In genomic region chr11:117094776-117095175, GRCh38 we compare ENCODE assay signal across 10 cellular contexts.
A peak's percentile ranks its signal among the peaks of the same experiment; 100 is the strongest.
DNase-seq lines count a peak whose midpoint lies in the region; ATAC-seq and TF ChIP-seq lines count a peak whose summit lies in the region.
"Had no signal": no experiment of that assay in that cellular context is flagged by ENCODE, and none has a peak within 500 bp of the region (broad histone marks: within the 10 kb centered on the region; RNA-seq: fewer than 3 reads in every experiment).

No MANE protein-coding gene starts in this region.

- DNase-seq in EL (peak; percentile 16), RWPE2 (ENCODE audit: low spot score) (no peak), fibroblast of mammary gland (ENCODE audit: low read depth) (peak; percentile 44), COR-L47 (lab: John Stamatoyannopoulos, UW) (no peak)
- DNase-seq in effector CD8-positive, alpha-beta T cell (lab: John Stamatoyannopoulos, UW): no peak
- DNase-seq: stimulated activated naive B cell treated with anti-CD40 and anti-IgM and Interleukin-4, amounts not matched to agents 10 μg/mL and 1 μg/mL and 100 μg/mL, for 72 hours had no signal

- H3K27me3 ChIP-seq in RWPE2 (ENCODE audit: insufficient read depth, poor library complexity, severe bottlenecking) (no peaks in the 10 kb centered on the region), neutrophil (no peaks in the 10 kb centered on the region)

- no peak for TF ChIP-seq CTCF in RWPE2 (IDR thresholded peaks at IDR 0.05; ENCODE audit: poor library complexity, severe bottlenecking)
- TF ChIP-seq CTCF in fibroblast of mammary gland (conservative IDR thresholded peaks at IDR 0.05; ENCODE audit: control insufficient read depth, insufficient read depth, low read depth, low read length): no peak
- no peak for TF ChIP-seq CTCF in neutrophil (IDR thresholded peaks at IDR 0.05)

- H3K4me3 ChIP-seq in RWPE2 (ENCODE audit: severe bottlenecking): no peak overlapping the region
- no peak overlapping the region for H3K4me3 ChIP-seq in fibroblast of mammary gland (ENCODE audit: control insufficient read depth, low read depth, low read length)
- H3K4me3 ChIP-seq in neutrophil (ENCODE audit: low read depth in 1 of 2, low read length in 1 of 2): no peak overlapping the region
- H3K4me3 ChIP-seq: mucosa of descending colon had no signal

- no peaks in the 10 kb centered on the region for H3K36me3 ChIP-seq in RWPE2 (ENCODE audit: low read depth)
- no peaks in the 10 kb centered on the region for H3K36me3 ChIP-seq in neutrophil

- H3K27ac ChIP-seq in RWPE2 (ENCODE audit: poor library complexity, severe bottlenecking) (peak overlapping the region; percentile 7), neutrophil (peak overlapping the region; percentile 17)

- peaks cover 23% of the 10 kb centered on the region for H3K4me1 ChIP-seq in RWPE2 (ENCODE audit: insufficient read depth, poor library complexity, severe bottlenecking)
- peaks cover 39 to 42% of the 10 kb centered on the region in 2 experiments for H3K4me1 ChIP-seq in neutrophil (ENCODE audit: control insufficient read depth in 1 of 2, insufficient read depth in 1 of 2, low read depth in 1 of 2, low read length in 1 of 2)

- ATAC-seq in RWPE2 (ENCODE audit: low read depth) (no peak), HG02763 (IDR thresholded peaks at IDR 0.05; ENCODE audit: unreplicated experiment) (no peak), HG02798 (IDR thresholded peaks at IDR 0.05; ENCODE audit: poor library complexity, unreplicated experiment) (no peak)
- ATAC-seq: stimulated activated naive B cell treated with anti-CD40 and anti-IgM and Interleukin-4, amounts not matched to agents 10 μg/mL and 1 μg/mL and 100 μg/mL, for 72 hours had no signal

- H3K9me3 ChIP-seq in RWPE2 (ENCODE audit: severe bottlenecking): no peaks in the 10 kb centered on the region
- no peaks in the 10 kb centered on the region for H3K9me3 ChIP-seq in neutrophil
- H3K9me3 ChIP-seq: mucosa of descending colon had no signal

Comparison
In these comparisons a context has a peak if more than half of its experiments do, and no peak if none do; other contexts are left out.
1. DNase-seq: peak in EL (single experiment) and fibroblast of mammary gland (single experiment); none in RWPE2 (single experiment), effector CD8-positive, alpha-beta T cell (single experiment) and COR-L47 (single experiment).